ENCODE assay signal across 18 cellular contexts in the genomic region with DNA sequence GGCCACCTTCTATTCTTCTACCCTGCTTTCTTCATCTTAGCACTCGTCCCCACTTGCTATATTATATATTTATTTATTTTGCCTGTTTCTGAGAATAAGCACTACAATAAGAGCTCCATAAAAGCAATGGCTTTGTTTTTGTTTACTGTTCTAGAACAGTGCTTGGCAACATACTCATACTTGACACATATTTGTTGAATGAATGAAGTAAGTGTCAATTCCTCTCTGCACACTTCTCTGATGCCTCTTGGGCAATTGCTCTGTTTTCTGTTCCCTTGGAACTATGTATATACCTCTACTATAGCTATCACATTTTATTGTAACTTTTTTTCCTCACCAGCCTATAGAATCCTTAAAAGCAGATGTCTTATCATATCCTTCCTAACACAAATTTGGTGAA. TPM values are rescaled to one million over a fixed set of nuclear protein-coding genes. Genes with fewer than 3 reads are reported as not detected.
DNase-seq lines count a peak whose midpoint lies in the region; ATAC-seq, FAIRE-seq and TF ChIP-seq lines count a peak whose summit lies in the region.
"Had no signal": no experiment of that assay in that cellular context is flagged by ENCODE, and none has a peak within 500 bp of the region (broad histone marks: within the 10 kb centered on the region; RNA-seq: fewer than 3 reads in every experiment).

No MANE protein-coding gene starts in this region.

- H3K79me1 ChIP-seq in trophoblast cell (ENCODE audit: low read length) = peaks cover 2% of the 10 kb centered on the region

- no peaks in the 10 kb centered on the region for H3K36me3 Mint-ChIP-seq in effector memory CD8-positive, alpha-beta T cell (ENCODE audit: insufficient read depth)
- H3K36me3 Mint-ChIP-seq: CD8-positive, alpha-beta T cell had no signal

- peak overlapping the region; percentile 24 for H3K27ac ChIP-seq in 22Rv1
- no peak overlapping the region for H3K27ac ChIP-seq in trophoblast cell (ENCODE audit: low read depth, low read length)
- H3K27ac ChIP-seq: A549; BLaER1 treated with 17β-estradiol and CSF1 and Interleukin-3, amounts not matched to agents 10 nM and 100 nM; C4-2B had no signal

- H4K8ac ChIP-seq in trophoblast cell (ENCODE audit: low read depth, low read length) = no peak overlapping the region

- no peak overlapping the region for H3K23ac ChIP-seq in trophoblast cell (ENCODE audit: low read length)

- H3K27me3 ChIP-seq in trophoblast cell (ENCODE audit: insufficient read depth, low read length) = no peaks in the 10 kb centered on the region
- H3K27me3 ChIP-seq: BLaER1 treated with 17β-estradiol and CSF1 and Interleukin-3, amounts not matched to agents 10 nM and 100 nM had no signal

- H4K12ac ChIP-seq in trophoblast cell (ENCODE audit: low read depth, low read length) = no peak overlapping the region

- ATAC-seq in effector memory CD8-positive, alpha-beta T cell (replicated peaks) = no peak
- ATAC-seq: A549; CD8-positive, alpha-beta T cell had no signal

- H3K4me3 ChIP-seq in trophoblast cell (ENCODE audit: low read depth, low read length) = no peak overlapping the region
- H3K4me3 ChIP-seq: A549; BLaER1 treated with 17β-estradiol and CSF1 and Interleukin-3, amounts not matched to agents 10 nM and 100 nM had no signal

- no CpG with 5 or more reads among the region's 1 CpG for WGBS in trophoblast cell (ENCODE audit: extremely low coverage, insufficient coverage, insufficient read length)

- H2BK5ac ChIP-seq in trophoblast cell (ENCODE audit: low read depth, low read length, poor library complexity) = no peak overlapping the region

- no peak overlapping the region for H2AFZ ChIP-seq in trophoblast cell (ENCODE audit: insufficient read depth, low read length, poor library complexity)

- no peak overlapping the region for H3K4me2 ChIP-seq in trophoblast cell (ENCODE audit: low read length)
- H3K4me2 ChIP-seq: A549; BLaER1 treated with 17β-estradiol and CSF1 and Interleukin-3, amounts not matched to agents 10 nM and 100 nM had no signal

- no peak overlapping the region for H2BK120ac ChIP-seq in trophoblast cell (ENCODE audit: insufficient read depth, low read length, poor library complexity)

- peak; percentile 29 for FAIRE-seq in D721Med (lab: Jason Lieb, UNC)
- FAIRE-seq: A549, G401.6, GM12891, GM19239 had no signal

- no peaks in the 10 kb centered on the region for H3K9me3 Mint-ChIP-seq in effector memory CD8-positive, alpha-beta T cell
- H3K9me3 Mint-ChIP-seq: CD4-positive, alpha-beta T cell; CD8-positive, alpha-beta T cell had no signal

- H3K9ac ChIP-seq in trophoblast cell (ENCODE audit: low read length) = no peak overlapping the region
- H3K9ac ChIP-seq: BLaER1 treated with 17β-estradiol and CSF1 and Interleukin-3, amounts not matched to agents 10 nM and 100 nM had no signal

- no peak overlapping the region for H3K14ac ChIP-seq in trophoblast cell (ENCODE audit: low read length)

- no peak overlapping the region for H4K91ac ChIP-seq in trophoblast cell (ENCODE audit: low read depth, low read length)

- H3K4me1 ChIP-seq in trophoblast cell (ENCODE audit: control insufficient read depth in 1 of 2, insufficient read depth in 2 of 2, low read length in 2 of 2) = peaks cover 3 to 9% of the 10 kb centered on the region in 2 experiments
- H3K4me1 ChIP-seq: A549 had no signal

- H3K4me1 Mint-ChIP-seq in effector memory CD8-positive, alpha-beta T cell (ENCODE audit: low read depth in 2 of 2) = no peaks in the 10 kb centered on the region
- H3K4me1 Mint-ChIP-seq: B cell had no signal

- no peak overlapping the region for H2AK5ac ChIP-seq in trophoblast cell (ENCODE audit: low read length)

- no peak overlapping the region for H3K27ac Mint-ChIP-seq in effector memory CD8-positive, alpha-beta T cell
- H3K27ac Mint-ChIP-seq: B cell; CD4-positive, alpha-beta T cell; CD8-positive, alpha-beta T cell had no signal

- no peak overlapping the region for H3K4ac ChIP-seq in trophoblast cell (ENCODE audit: low read depth, low read length)

- H3K79me2 ChIP-seq in trophoblast cell (ENCODE audit: control insufficient read depth, insufficient read depth, low read length, poor library complexity) = no peaks in the 10 kb centered on the region

- H2BK12ac ChIP-seq in trophoblast cell (ENCODE audit: low read length) = no peak overlapping the region

- H3K27me3 Mint-ChIP-seq in effector memory CD8-positive, alpha-beta T cell = peaks cover 16 to 19% of the 10 kb centered on the region in 2 donors

- peaks cover 2% of the 10 kb centered on the region for H3K9me3 ChIP-seq in trophoblast cell (ENCODE audit: insufficient read depth, low read depth, low read length)
- H3K9me3 ChIP-seq: A549 had no signal

- H3K18ac ChIP-seq in trophoblast cell (ENCODE audit: low read length) = no peak overlapping the region

- no peak for TF ChIP-seq POLR2A in erythroblast (IDR thresholded peaks at IDR 0.05; ENCODE audit: low read length)

- no peak overlapping the region for H3K4me3 Mint-ChIP-seq in effector memory CD8-positive, alpha-beta T cell
- H3K4me3 Mint-ChIP-seq: B cell; CD4-positive, alpha-beta T cell; CD8-positive, alpha-beta T cell had no signal

- no peaks in the 10 kb centered on the region for H3K36me3 ChIP-seq in trophoblast cell (ENCODE audit: control insufficient read depth in 1 of 2, insufficient read depth in 2 of 2, low read length in 2 of 2)
- H3K36me3 ChIP-seq: BLaER1 treated with 17β-estradiol and CSF1 and Interleukin-3, amounts not matched to agents 10 nM and 100 nM had no signal

- DNase-seq in D721Med (ENCODE audit: insufficient read length, low spot score) (no peak), trophoblast cell (peak; percentile 29 to 79), erythroblast (lab: John Stamatoyannopoulos, UW) (no peak)
- DNase-seq in effector memory CD8-positive, alpha-beta T cell = no peak
- DNase-seq: AML-193; CD4-positive, alpha-beta T cell; CD8-positive, alpha-beta T cell; COR-L47; DMS79 treated with DMSO at 0.1 percent for 48 hours; GF-D8 had no signal

- TF ChIP-seq CTCF in 22Rv1 (IDR thresholded peaks at IDR 0.05) = no peak
- TF ChIP-seq CTCF in D721Med (IDR thresholded peaks at IDR 0.05; ENCODE audit: insufficient read depth, missing control alignments) = no peak

RNA-seq across cellular contexts. Expression of a gene that starts 7.5 kb away (rescaled TPM):
- polyA plus RNA-seq in trophoblast cell (2013) = 29.4 and 30.4 TPM in 2 replicates

Comparison
In these comparisons a context has a peak if more than half of its experiments do, and no peak if none do; other contexts are left out.
1. DNase-seq: peak in trophoblast cell (2 of 2); none in D721Med (single experiment), effector memory CD8-positive, alpha-beta T cell (0 of 3) and erythroblast (0 of 2).